10 cellular contexts compared by ENCODE assay signal in genomic region chr1:19009882-19010321, GRCh38. TPM values are rescaled to one million over a fixed set of nuclear protein-coding genes. Genes with fewer than 3 reads are reported as not detected.
DNase-seq lines count a peak whose midpoint lies in the region; ATAC-seq, FAIRE-seq and TF ChIP-seq lines count a peak whose summit lies in the region.
"Had no signal": no experiment of that assay in that cellular context is flagged by ENCODE, and none has a peak within 500 bp of the region (broad histone marks: within the 10 kb centered on the region; RNA-seq: fewer than 3 reads in every experiment).

No MANE protein-coding gene starts in this region.

- DNase-seq in natural killer cell treated with Interleukin-12 subunit alpha and Interleukin-12 subunit beta and Interleukin-15 and Interleukin-18, amount 100 ng/mL, for 72 hours (ENCODE audit: low spot score), result no peak
- no peak for DNase-seq in natural killer cell
- peak; percentile 98 for DNase-seq in astrocyte (ENCODE audit: low read depth)
- DNase-seq in kidney glomerular epithelial cell (lab: John Stamatoyannopoulos, UW), result peak; percentile 91
- DNase-seq in NCI-H446 treated with DMSO at 0.1 percent for 48 hours (lab: John Stamatoyannopoulos, UW), result no peak
- no peak for DNase-seq in DMS153 (lab: John Stamatoyannopoulos, UW)
- DNase-seq: DMS53, NCI-H1436 had no signal

- H4K20me1 ChIP-seq in astrocyte (ENCODE audit: insufficient read depth, low read length), result no peaks in the 10 kb centered on the region

- peaks cover 17 to 27% of the 10 kb centered on the region in 2 donors for H3K27me3 Mint-ChIP-seq in natural killer cell treated with Interleukin-12 subunit alpha and Interleukin-12 subunit beta and Interleukin-15 and Interleukin-18, amount 100 ng/mL, for 72 hours
- peaks cover 6 to 11% of the 10 kb centered on the region in 2 donors for H3K27me3 Mint-ChIP-seq in natural killer cell (ENCODE audit: low read depth in 2 of 2)
- H3K27me3 Mint-ChIP-seq in astrocyte (ENCODE audit: low read depth, unreplicated experiment), result peaks cover 2% of the 10 kb centered on the region

- H3K27ac Mint-ChIP-seq in natural killer cell treated with Interleukin-12 subunit alpha and Interleukin-12 subunit beta and Interleukin-15 and Interleukin-18, amount 100 ng/mL, for 72 hours, result peak overlapping the region; percentile 18 to 74
- H3K27ac Mint-ChIP-seq in natural killer cell (no peak overlapping the region), astrocyte (ENCODE audit: unreplicated experiment) (peak overlapping the region; percentile 99)

- no peaks in the 10 kb centered on the region for H3K9me3 Mint-ChIP-seq in natural killer cell treated with Interleukin-12 subunit alpha and Interleukin-12 subunit beta and Interleukin-15 and Interleukin-18, amount 100 ng/mL, for 72 hours
- H3K9me3 Mint-ChIP-seq in natural killer cell (no peaks in the 10 kb centered on the region), astrocyte (ENCODE audit: unreplicated experiment) (peaks cover 15% of the 10 kb centered on the region)

- H3K27me3 ChIP-seq in astrocyte (ENCODE audit: insufficient read depth, low read length), result no peaks in the 10 kb centered on the region

- H3K36me3 ChIP-seq in astrocyte (ENCODE audit: insufficient read depth, low read length), result no peaks in the 10 kb centered on the region

- no peaks in the 10 kb centered on the region for H3K9me3 ChIP-seq in astrocyte (ENCODE audit: insufficient read depth, low read depth, low read length)

- H3K9ac ChIP-seq in astrocyte (ENCODE audit: low read length), result peak overlapping the region; percentile 82

- peak overlapping the region; percentile 59 for H3K4me2 ChIP-seq in astrocyte (ENCODE audit: low read length)

- no peak for ATAC-seq in natural killer cell treated with Interleukin-12 subunit alpha and Interleukin-12 subunit beta and Interleukin-15 and Interleukin-18, amount 100 ng/mL, for 72 hours
- ATAC-seq in natural killer cell, result no peak
- ATAC-seq in GM19467 (IDR thresholded peaks at IDR 0.05; ENCODE audit: unreplicated experiment), result no peak
- no peak for ATAC-seq in GM19455 (IDR thresholded peaks at IDR 0.05; ENCODE audit: unreplicated experiment)

- intact Hi-C loops in natural killer cell (cut with micrococcal nuclease), result no loop called here

- H2AFZ ChIP-seq in astrocyte (ENCODE audit: low read depth, low read length), result no peak overlapping the region

- no peak overlapping the region for H3K4me3 Mint-ChIP-seq in natural killer cell treated with Interleukin-12 subunit alpha and Interleukin-12 subunit beta and Interleukin-15 and Interleukin-18, amount 100 ng/mL, for 72 hours
- no peak overlapping the region for H3K4me3 Mint-ChIP-seq in natural killer cell
- H3K4me3 Mint-ChIP-seq in astrocyte (ENCODE audit: unreplicated experiment), result peak overlapping the region; percentile 62

- FAIRE-seq in astrocyte (lab: Jason Lieb, UNC), result peak; percentile 67

- H3K4me1 Mint-ChIP-seq in natural killer cell treated with Interleukin-12 subunit alpha and Interleukin-12 subunit beta and Interleukin-15 and Interleukin-18, amount 100 ng/mL, for 72 hours (ENCODE audit: low read depth in 2 of 2), result peaks cover 20 to 23% of the 10 kb centered on the region in 2 donors
- H3K4me1 Mint-ChIP-seq in natural killer cell (peaks cover 0 to 12% of the 10 kb centered on the region in 2 donors), astrocyte (ENCODE audit: low read depth, unreplicated experiment) (peaks cover 33% of the 10 kb centered on the region)

- H3K79me2 ChIP-seq in astrocyte (ENCODE audit: insufficient read depth, low read length), result no peaks in the 10 kb centered on the region

- H3K4me3 ChIP-seq in astrocyte (ENCODE audit: insufficient read depth, low read depth, low read length), result no peak overlapping the region

- H3K4me1 ChIP-seq in astrocyte (ENCODE audit: insufficient read depth, low read length), result peaks cover 42% of the 10 kb centered on the region

- H3K36me3 Mint-ChIP-seq in natural killer cell treated with Interleukin-12 subunit alpha and Interleukin-12 subunit beta and Interleukin-15 and Interleukin-18, amount 100 ng/mL, for 72 hours, result no peaks in the 10 kb centered on the region
- H3K36me3 Mint-ChIP-seq in natural killer cell (no peaks in the 10 kb centered on the region), astrocyte (ENCODE audit: low read depth, unreplicated experiment) (peaks cover 3% of the 10 kb centered on the region)

- TF ChIP-seq CTCF in natural killer cell (IDR thresholded peaks at IDR 0.05) (no peak), astrocyte (IDR thresholded peaks at IDR 0.05; ENCODE audit: insufficient read depth, low read depth, low read length) (no peak)

- peak overlapping the region; percentile 98 for H3K27ac ChIP-seq in astrocyte (ENCODE audit: low read depth, low read length)

RNA-seq across cellular contexts. Expression of gene IFFO2, which starts 53.4 kb away (rescaled TPM):
- total RNA-seq in natural killer cell treated with Interleukin-12 subunit alpha and Interleukin-12 subunit beta and Interleukin-15 and Interleukin-18, amount 100 ng/mL, for 72 hours, result 10 to 100 TPM; 23.5 to 44.2 TPM
- total RNA-seq in natural killer cell, result 100 to 1,000 TPM in 1 of 3 donors, 10 to 100 TPM in 2; 52.4 to 105 (median 66.5) TPM
- 34.2 and 39.6 TPM in 2 replicates for total RNA-seq in astrocyte

Comparison
In these comparisons a context has a peak if more than half of its experiments do, and no peak if none do; other contexts are left out.
1. H3K27ac Mint-ChIP-seq: peak in natural killer cell treated with Interleukin-12 subunit alpha and Interleukin-12 subunit beta and Interleukin-15 and Interleukin-18, amount 100 ng/mL, for 72 hours (2 of 2) and astrocyte (single experiment); none in natural killer cell (0 of 2).
2. DNase-seq: peak in astrocyte (single experiment) and kidney glomerular epithelial cell (single experiment); none in natural killer cell treated with Interleukin-12 subunit alpha and Interleukin-12 subunit beta and Interleukin-15 and Interleukin-18, amount 100 ng/mL, for 72 hours (single experiment), natural killer cell (single experiment), NCI-H446 treated with DMSO at 0.1 percent for 48 hours (single experiment) and DMS153 (single experiment).